ENCODE assay signal across 10 cellular contexts in genomic region chr7:50206521-50207250, GRCh38.
DNase-seq lines count a peak whose midpoint lies in the region; FAIRE-seq and TF ChIP-seq lines count a peak whose summit lies in the region.
"Had no signal": no experiment of that assay in that cellular context is flagged by ENCODE, and none has a peak within 500 bp of the region (broad histone marks: within the 10 kb centered on the region; RNA-seq: fewer than 3 reads in every experiment).

No MANE protein-coding gene starts in this region.

- FAIRE-seq in D721Med (lab: Jason Lieb, UNC) = no peak

- CTCF ChIA-PET in GM10248 (lab: Yijun Ruan, JAX) = interaction anchor here (0.8 to 7.4 kb wide), 31 partner anchors 14 to 261 kb away, joined by 3 to 136 read pairs (median 8); partner anchors contain the start of gene ZPBP

- H3K4me1 ChIP-seq in neural progenitor cell = no peaks in the 10 kb centered on the region

- no peaks in the 10 kb centered on the region for H3K27me3 Mint-ChIP-seq in activated CD4-positive, alpha-beta T cell treated with anti-CD3 and anti-CD28 coated beads, Interleukin-2, amount 10 ng/mL, durations not matched to agents 24 days and 14 days
- no peaks in the 10 kb centered on the region for H3K27me3 Mint-ChIP-seq in dendritic cell treated with granulocyte-macrophage colony-stimulating factor and Interleukin-4, amounts not matched to agents 40 ng/mL and 50 ng/mL, for 4 days
- peaks cover 2% of the 10 kb centered on the region for H3K27me3 Mint-ChIP-seq in neural progenitor cell (ENCODE audit: insufficient read depth, low read depth)

- peaks cover 4% of the 10 kb centered on the region for H3K36me3 Mint-ChIP-seq in activated CD4-positive, alpha-beta T cell treated with anti-CD3 and anti-CD28 coated beads, Interleukin-2, amount 10 ng/mL, durations not matched to agents 24 days and 14 days (ENCODE audit: low read depth)
- no peaks in the 10 kb centered on the region for H3K36me3 Mint-ChIP-seq in dendritic cell treated with granulocyte-macrophage colony-stimulating factor and Interleukin-4, amounts not matched to agents 40 ng/mL and 50 ng/mL, for 4 days (ENCODE audit: low read depth)
- H3K36me3 Mint-ChIP-seq in neural progenitor cell = no peaks in the 10 kb centered on the region

- H3K4me3 ChIP-seq in Jurkat, Clone E6-1 (ENCODE audit: low read length) = no peak overlapping the region
- no peak overlapping the region for H3K4me3 ChIP-seq in neural progenitor cell

- peak; percentile 78 for DNase-seq in Jurkat, Clone E6-1 (ENCODE audit: low read depth, low spot score)
- peak; percentile 90 for DNase-seq in activated CD4-positive, alpha-beta T cell treated with anti-CD3 and anti-CD28 coated beads, Interleukin-2, amount 10 ng/mL, durations not matched to agents 24 days and 14 days
- DNase-seq in stimulated activated CD4-positive, alpha-beta T cell treated with anti-CD3 and anti-CD28 coated beads, TNF-alpha, amount 100 ng/mL, for 4 hours (ENCODE audit: low read depth in 3 of 3) = peak in 2 of 3 experiments; percentile 61 to 68
- DNase-seq in GM20000 (ENCODE audit: low spot score) = no peak
- no peak for DNase-seq in GM10248 (ENCODE audit: extremely low spot score)
- DNase-seq in neural progenitor cell (ENCODE audit: low spot score) = no peak
- no peak for DNase-seq in D721Med (ENCODE audit: insufficient read length, low spot score)
- DNase-seq: anterior cingulate cortex, NCI-H187 had no signal

- H3K27ac ChIP-seq in neural progenitor cell = no peak overlapping the region

- H3K4me1 Mint-ChIP-seq in activated CD4-positive, alpha-beta T cell treated with anti-CD3 and anti-CD28 coated beads, Interleukin-2, amount 10 ng/mL, durations not matched to agents 24 days and 14 days = peaks cover 78% of the 10 kb centered on the region
- H3K4me1 Mint-ChIP-seq in dendritic cell treated with granulocyte-macrophage colony-stimulating factor and Interleukin-4, amounts not matched to agents 40 ng/mL and 50 ng/mL, for 4 days (ENCODE audit: low read depth) = peaks cover 58% of the 10 kb centered on the region
- no peaks in the 10 kb centered on the region for H3K4me1 Mint-ChIP-seq in neural progenitor cell

- no peak overlapping the region for H3K4me2 ChIP-seq in neural progenitor cell

- POLR2A ChIA-PET in GM10248 (lab: Yijun Ruan, JAX) = interaction anchor here (0.7 kb wide), 1 partner anchor 1966 kb away, joined by 3 read pairs; no protein-coding TSS in a partner anchor

- no peaks in the 10 kb centered on the region for H3K9me3 ChIP-seq in neural progenitor cell (ENCODE audit: low read depth)

- no peak overlapping the region for H3K9ac ChIP-seq in neural progenitor cell

- no peaks in the 10 kb centered on the region for H3K36me3 ChIP-seq in neural progenitor cell

- peak overlapping the region; percentile 95 for H3K27ac Mint-ChIP-seq in activated CD4-positive, alpha-beta T cell treated with anti-CD3 and anti-CD28 coated beads, Interleukin-2, amount 10 ng/mL, durations not matched to agents 24 days and 14 days
- H3K27ac Mint-ChIP-seq in dendritic cell treated with granulocyte-macrophage colony-stimulating factor and Interleukin-4, amounts not matched to agents 40 ng/mL and 50 ng/mL, for 4 days = peak overlapping the region; percentile 71
- H3K27ac Mint-ChIP-seq in neural progenitor cell = no peak overlapping the region

- intact Hi-C loops in activated CD4-positive, alpha-beta T cell treated with anti-CD3 and anti-CD28 coated beads, Interleukin-2, amount 10 ng/mL, durations not matched to agents 24 days and 14 days (cut with micrococcal nuclease) = loop anchor here (1.0 to 10.0 kb wide), 5 partner anchors 59 to 458 kb away; no protein-coding TSS in a partner anchor
- intact Hi-C loops in dendritic cell treated with granulocyte-macrophage colony-stimulating factor and Interleukin-4, amounts not matched to agents 40 ng/mL and 50 ng/mL, for 4 days (cut with micrococcal nuclease) = no loop called here

- H3F3A ChIP-seq in neural progenitor cell (ENCODE audit: low read depth) = no peaks in the 10 kb centered on the region

- H2AFZ ChIP-seq in neural progenitor cell (replicated peaks) = no peak overlapping the region

- H3K79me2 ChIP-seq in neural progenitor cell (ENCODE audit: low read depth) = no peaks in the 10 kb centered on the region

- peaks cover 3% of the 10 kb centered on the region for H3K9me3 Mint-ChIP-seq in activated CD4-positive, alpha-beta T cell treated with anti-CD3 and anti-CD28 coated beads, Interleukin-2, amount 10 ng/mL, durations not matched to agents 24 days and 14 days
- H3K9me3 Mint-ChIP-seq in dendritic cell treated with granulocyte-macrophage colony-stimulating factor and Interleukin-4, amounts not matched to agents 40 ng/mL and 50 ng/mL, for 4 days = no peaks in the 10 kb centered on the region
- H3K9me3 Mint-ChIP-seq in neural progenitor cell = no peaks in the 10 kb centered on the region

- no peaks in the 10 kb centered on the region for H3K27me3 ChIP-seq in neural progenitor cell

- TF ChIP-seq CTCF in GM20000 (IDR thresholded peaks at IDR 0.05; ENCODE audit: extremely low read depth, missing control alignments) (no peak), GM10248 (IDR thresholded peaks at IDR 0.05; ENCODE audit: control extremely low read depth, extremely low read depth, low read depth, missing control alignments) (no peak), neural progenitor cell (IDR thresholded peaks at IDR 0.05) (no peak), D721Med (IDR thresholded peaks at IDR 0.05; ENCODE audit: insufficient read depth, missing control alignments) (no peak)

- no peaks in the 10 kb centered on the region for H4K20me1 ChIP-seq in neural progenitor cell (ENCODE audit: low read depth)

- peak overlapping the region; percentile 69 for H3K4me3 Mint-ChIP-seq in activated CD4-positive, alpha-beta T cell treated with anti-CD3 and anti-CD28 coated beads, Interleukin-2, amount 10 ng/mL, durations not matched to agents 24 days and 14 days
- peak overlapping the region; percentile 18 for H3K4me3 Mint-ChIP-seq in dendritic cell treated with granulocyte-macrophage colony-stimulating factor and Interleukin-4, amounts not matched to agents 40 ng/mL and 50 ng/mL, for 4 days
- no peak overlapping the region for H3K4me3 Mint-ChIP-seq in neural progenitor cell

Comparison
In these comparisons a context has a peak if more than half of its experiments do, and no peak if none do; other contexts are left out.
1. DNase-seq: peak in Jurkat, Clone E6-1 (single experiment), activated CD4-positive, alpha-beta T cell treated with anti-CD3 and anti-CD28 coated beads, Interleukin-2, amount 10 ng/mL, durations not matched to agents 24 days and 14 days (single experiment) and stimulated activated CD4-positive, alpha-beta T cell treated with anti-CD3 and anti-CD28 coated beads, TNF-alpha, amount 100 ng/mL, for 4 hours (2 of 3); none in GM20000 (single experiment), GM10248 (single experiment), neural progenitor cell (single experiment) and D721Med (single experiment).